ENCODE assay signal across 9 cellular contexts in the genomic region with DNA sequence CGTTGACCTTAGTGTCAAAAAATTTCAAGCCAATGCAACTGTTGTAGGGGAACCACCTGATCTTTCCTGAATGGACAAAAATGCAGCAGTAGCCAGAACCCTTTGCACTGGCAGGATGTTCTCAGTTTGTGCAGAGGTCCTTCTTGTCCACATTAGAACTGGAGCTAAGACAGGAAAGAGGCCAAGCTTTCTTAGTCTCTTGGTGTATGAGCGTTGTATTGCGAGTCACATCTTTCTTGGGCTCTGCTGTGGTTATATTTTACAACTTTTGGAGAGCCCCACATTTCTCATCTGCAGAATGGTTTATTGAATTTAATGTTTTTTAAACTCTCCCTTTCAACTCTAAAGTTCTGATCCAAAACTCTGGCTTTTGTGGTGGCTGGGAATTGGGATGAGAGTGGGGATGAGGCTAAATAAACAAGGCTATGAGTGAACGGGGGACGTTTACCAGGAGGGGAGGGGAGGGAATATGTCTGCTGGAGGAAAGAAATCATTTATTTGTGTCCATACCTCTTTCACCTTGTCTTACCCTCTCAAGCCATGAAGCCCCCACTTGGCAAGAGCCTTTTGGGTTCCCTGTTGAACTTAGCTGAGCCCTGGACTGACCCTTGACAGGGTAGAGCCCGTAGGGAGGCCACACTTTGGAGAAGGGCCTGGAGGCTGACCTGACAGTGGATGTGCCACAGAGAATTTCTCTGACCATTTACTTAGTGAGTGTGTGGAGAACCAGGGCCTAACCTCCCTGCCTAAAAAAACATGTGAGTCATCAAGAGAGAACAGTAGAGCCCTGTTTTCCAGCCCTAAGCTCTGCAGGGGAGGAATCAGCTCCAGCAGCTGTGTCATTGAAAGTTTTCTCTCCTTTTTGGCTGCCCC. TPM values are rescaled to one million over a fixed set of nuclear protein-coding genes. Genes with fewer than 3 reads are reported as not detected.
A peak's percentile ranks its signal among the peaks of the same experiment; 100 is the strongest.
DNase-seq lines count a peak whose midpoint lies in the region; ATAC-seq, FAIRE-seq and TF ChIP-seq lines count a peak whose summit lies in the region.
"Had no signal": no experiment of that assay in that cellular context is flagged by ENCODE, and none has a peak within 500 bp of the region (broad histone marks: within the 10 kb centered on the region; RNA-seq: fewer than 3 reads in every experiment).

No MANE protein-coding gene starts in this region.

- no peaks in the 10 kb centered on the region for H3K9me3 Mint-ChIP-seq in activated T-helper 1 cell treated with anti-CD3 and anti-CD28 coated beads, Interleukin-12 subunit alpha, Interleukin-12 subunit beta, Interleukin-2, Interleukin-4 antibody, amounts not matched to agents 30 ng/mL and 10 ng/mL and 1 ng/mL, durations not matched to agents 14 hours and 24 hours and 36 hours
- H3K9me3 Mint-ChIP-seq: stimulated activated naive B cell treated with anti-CD40 and anti-IgM and Interleukin-4, amounts not matched to agents 10 μg/mL and 1 μg/mL and 100 μg/mL, for 72 hours had no signal

- H3K27ac Mint-ChIP-seq in activated T-helper 1 cell treated with anti-CD3 and anti-CD28 coated beads, Interleukin-12 subunit alpha, Interleukin-12 subunit beta, Interleukin-2, Interleukin-4 antibody, amounts not matched to agents 30 ng/mL and 10 ng/mL and 1 ng/mL, durations not matched to agents 14 hours and 24 hours and 36 hours, result peak overlapping the region; percentile 71

- peak; percentile 97 for FAIRE-seq in H54 (lab: Jason Lieb, UNC)

- ATAC-seq in left cardiac atrium, result peak; percentile 89 to 99
- no peak for ATAC-seq in HG02678 (IDR thresholded peaks at IDR 0.05; ENCODE audit: unreplicated experiment)
- ATAC-seq in HG02571 (IDR thresholded peaks at IDR 0.05; ENCODE audit: unreplicated experiment), result no peak

- no peak for TF ChIP-seq POLR2A in H54 (IDR thresholded peaks at IDR 0.05; ENCODE audit: low read depth, low read length)

- H3K4me1 Mint-ChIP-seq in activated T-helper 1 cell treated with anti-CD3 and anti-CD28 coated beads, Interleukin-12 subunit alpha, Interleukin-12 subunit beta, Interleukin-2, Interleukin-4 antibody, amounts not matched to agents 30 ng/mL and 10 ng/mL and 1 ng/mL, durations not matched to agents 14 hours and 24 hours and 36 hours (ENCODE audit: low read depth), result peaks cover 85% of the 10 kb centered on the region

- peak overlapping the region; percentile 46 for H3K4me3 Mint-ChIP-seq in activated T-helper 1 cell treated with anti-CD3 and anti-CD28 coated beads, Interleukin-12 subunit alpha, Interleukin-12 subunit beta, Interleukin-2, Interleukin-4 antibody, amounts not matched to agents 30 ng/mL and 10 ng/mL and 1 ng/mL, durations not matched to agents 14 hours and 24 hours and 36 hours

- DNase-seq in H54 (ENCODE audit: insufficient read length, low spot score) (peak; percentile 92), left cardiac atrium (peak; percentile 27), smooth muscle cell of the brain vasculature (ENCODE audit: low read depth, low spot score) (peak; percentile 80), DMS153 (lab: John Stamatoyannopoulos, UW) (no peak)
- DNase-seq in activated T-helper 1 cell treated with anti-CD3 and anti-CD28 coated beads, Interleukin-12 subunit alpha, Interleukin-12 subunit beta, Interleukin-2, Interleukin-4 antibody, amounts not matched to agents 30 ng/mL and 10 ng/mL and 1 ng/mL, durations not matched to agents 14 hours and 24 hours and 36 hours (ENCODE audit: low spot score), result no peak
- DNase-seq in activated CD8-positive, alpha-beta memory T cell treated with anti-CD3 and anti-CD28 coated beads, Interleukin-2, amount 50 U/mL, for 4 hours, result no peak
- DNase-seq: stimulated activated naive B cell treated with anti-CD40 and anti-IgM and Interleukin-4, amounts not matched to agents 10 μg/mL and 1 μg/mL and 100 μg/mL, for 72 hours had no signal

- no peaks in the 10 kb centered on the region for H3K27me3 Mint-ChIP-seq in activated T-helper 1 cell treated with anti-CD3 and anti-CD28 coated beads, Interleukin-12 subunit alpha, Interleukin-12 subunit beta, Interleukin-2, Interleukin-4 antibody, amounts not matched to agents 30 ng/mL and 10 ng/mL and 1 ng/mL, durations not matched to agents 14 hours and 24 hours and 36 hours (ENCODE audit: insufficient read depth)
- H3K27me3 Mint-ChIP-seq: stimulated activated naive B cell treated with anti-CD40 and anti-IgM and Interleukin-4, amounts not matched to agents 10 μg/mL and 1 μg/mL and 100 μg/mL, for 72 hours had no signal

- peaks cover 7% of the 10 kb centered on the region for H3K36me3 Mint-ChIP-seq in activated T-helper 1 cell treated with anti-CD3 and anti-CD28 coated beads, Interleukin-12 subunit alpha, Interleukin-12 subunit beta, Interleukin-2, Interleukin-4 antibody, amounts not matched to agents 30 ng/mL and 10 ng/mL and 1 ng/mL, durations not matched to agents 14 hours and 24 hours and 36 hours (ENCODE audit: low read depth)

- intact Hi-C loops in activated T-helper 1 cell treated with anti-CD3 and anti-CD28 coated beads, Interleukin-12 subunit alpha, Interleukin-12 subunit beta, Interleukin-2, Interleukin-4 antibody, amounts not matched to agents 30 ng/mL and 10 ng/mL and 1 ng/mL, durations not matched to agents 14 hours and 24 hours and 36 hours (cut with micrococcal nuclease), result loop anchor here (10.0 kb wide), 1 partner anchor 247 kb away; the partner anchor contains the start of gene C1orf162
- intact Hi-C loops in left cardiac atrium (cut with DNase I), result loop anchor here in 1 of 2 donors (10.0 kb wide), 1 partner anchor 107 kb away; no protein-coding TSS in a partner anchor

RNA-seq across cellular contexts. Expression of gene CHI3L2, which starts 0.6 kb away (rescaled TPM):
- 2.8 and 4.0 TPM in 2 replicates for total RNA-seq in activated T-helper 1 cell treated with anti-CD3 and anti-CD28 coated beads, Interleukin-12 subunit alpha, Interleukin-12 subunit beta, Interleukin-2, Interleukin-4 antibody, amounts not matched to agents 30 ng/mL and 10 ng/mL and 1 ng/mL, durations not matched to agents 14 hours and 24 hours and 36 hours
- total RNA-seq in left cardiac atrium, result 10 to 100 TPM; 11.7 to 36.8 TPM

RNA-seq across cellular contexts. Expression of gene DENND2D, which starts 27.7 kb away (rescaled TPM):
- total RNA-seq in activated T-helper 1 cell treated with anti-CD3 and anti-CD28 coated beads, Interleukin-12 subunit alpha, Interleukin-12 subunit beta, Interleukin-2, Interleukin-4 antibody, amounts not matched to agents 30 ng/mL and 10 ng/mL and 1 ng/mL, durations not matched to agents 14 hours and 24 hours and 36 hours, result 205 and 206 TPM in 2 replicates
- total RNA-seq in left cardiac atrium, result 10 to 100 TPM in 1 of 2 donors, 1 to 10 TPM in 1; 8.6 to 10.6 TPM

Comparison
In these comparisons a context has a peak if more than half of its experiments do, and no peak if none do; other contexts are left out.
1. DNase-seq: peak in H54 (single experiment), left cardiac atrium (single experiment) and smooth muscle cell of the brain vasculature (single experiment); none in activated T-helper 1 cell treated with anti-CD3 and anti-CD28 coated beads, Interleukin-12 subunit alpha, Interleukin-12 subunit beta, Interleukin-2, Interleukin-4 antibody, amounts not matched to agents 30 ng/mL and 10 ng/mL and 1 ng/mL, durations not matched to agents 14 hours and 24 hours and 36 hours (single experiment), activated CD8-positive, alpha-beta memory T cell treated with anti-CD3 and anti-CD28 coated beads, Interleukin-2, amount 50 U/mL, for 4 hours (single experiment) and DMS153 (single experiment).
2. ATAC-seq: peak in left cardiac atrium (2 of 2); none in HG02678 (single experiment) and HG02571 (single experiment).
3. RNA of gene DENND2D, which starts 27.7 kb away (total RNA-seq): 205 to 206 TPM in activated T-helper 1 cell treated with anti-CD3 and anti-CD28 coated beads, Interleukin-12 subunit alpha, Interleukin-12 subunit beta, Interleukin-2, Interleukin-4 antibody, amounts not matched to agents 30 ng/mL and 10 ng/mL and 1 ng/mL, durations not matched to agents 14 hours and 24 hours and 36 hours; 8.6 to 10.6 TPM in left cardiac atrium; every median in the first group is over 10 times any median in the second.